Comparison of ENCODE assay signal across 2 cellular contexts in genomic region chr15:52652286-52652685, GRCh38.
TF ChIP-seq lines count a peak whose summit lies in the region.

No MANE protein-coding gene starts in this region.

TF ChIP-seq in HepG2, 621 proteins besides CTCF, POLR2A, EP300 and RAD21:
- no peak for TF ChIP-seq ZZZ3 (CRISPR knock-in tag; IDR thresholded peaks at IDR 0.05; ENCODE audit: borderline replicate concordance)
- no peak for TF ChIP-seq PRMT3 (CRISPR knock-in tag; IDR thresholded peaks at IDR 0.05; ENCODE audit: borderline replicate concordance, low read depth)
- no peak for TF ChIP-seq MNT (IDR thresholded peaks at IDR 0.05)
- TF ChIP-seq ZNF333 (CRISPR knock-in tag; IDR thresholded peaks at IDR 0.05; ENCODE audit: borderline replicate concordance), result no peak
- no peak for TF ChIP-seq FOXO1 (CRISPR knock-in tag; IDR thresholded peaks at IDR 0.05)
- no peak for TF ChIP-seq MAFK (conservative IDR thresholded peaks at IDR 0.05 in 1 of 2, IDR thresholded peaks at IDR 0.05 in 1 of 2; ENCODE audit: low read length in 2 of 2)
- no peak for TF ChIP-seq ZNF230 (CRISPR knock-in tag; IDR thresholded peaks at IDR 0.05)
- TF ChIP-seq ZNF225 (CRISPR knock-in tag; IDR thresholded peaks at IDR 0.05), result no peak
- no peak for TF ChIP-seq ZNF713 (CRISPR knock-in tag; IDR thresholded peaks at IDR 0.05)
- no peak for TF ChIP-seq KLF9 (CRISPR knock-in tag; IDR thresholded peaks at IDR 0.05; ENCODE audit: low read depth)
- no peak for TF ChIP-seq CCAR2 (optimal IDR thresholded peaks at IDR 0.05; ENCODE audit: low read depth, low read length)
- TF ChIP-seq TEF (CRISPR knock-in tag; IDR thresholded peaks at IDR 0.05), result no peak
- TF ChIP-seq KAT8 (CRISPR knock-in tag; IDR thresholded peaks at IDR 0.05), result no peak
- TF ChIP-seq ZSCAN29 (CRISPR knock-in tag; conservative IDR thresholded peaks at IDR 0.05), result no peak
- TF ChIP-seq GFI1 (CRISPR knock-in tag; IDR thresholded peaks at IDR 0.05; ENCODE audit: borderline replicate concordance), result no peak
- TF ChIP-seq SMARCE1 (IDR thresholded peaks at IDR 0.05; ENCODE audit: borderline replicate concordance), result no peak
TF ChIP-seq in HepG2: peak in this region for 0.

TF ChIP-seq in GM12878, 131 proteins besides CTCF, POLR2A, EP300 and RAD21:
- no peak for TF ChIP-seq HDAC2 (IDR thresholded peaks at IDR 0.05)
- TF ChIP-seq IKZF2 (IDR thresholded peaks at IDR 0.05), result no peak
- TF ChIP-seq SMARCA5 (IDR thresholded peaks at IDR 0.05), result no peak
